In the genomic region with DNA sequence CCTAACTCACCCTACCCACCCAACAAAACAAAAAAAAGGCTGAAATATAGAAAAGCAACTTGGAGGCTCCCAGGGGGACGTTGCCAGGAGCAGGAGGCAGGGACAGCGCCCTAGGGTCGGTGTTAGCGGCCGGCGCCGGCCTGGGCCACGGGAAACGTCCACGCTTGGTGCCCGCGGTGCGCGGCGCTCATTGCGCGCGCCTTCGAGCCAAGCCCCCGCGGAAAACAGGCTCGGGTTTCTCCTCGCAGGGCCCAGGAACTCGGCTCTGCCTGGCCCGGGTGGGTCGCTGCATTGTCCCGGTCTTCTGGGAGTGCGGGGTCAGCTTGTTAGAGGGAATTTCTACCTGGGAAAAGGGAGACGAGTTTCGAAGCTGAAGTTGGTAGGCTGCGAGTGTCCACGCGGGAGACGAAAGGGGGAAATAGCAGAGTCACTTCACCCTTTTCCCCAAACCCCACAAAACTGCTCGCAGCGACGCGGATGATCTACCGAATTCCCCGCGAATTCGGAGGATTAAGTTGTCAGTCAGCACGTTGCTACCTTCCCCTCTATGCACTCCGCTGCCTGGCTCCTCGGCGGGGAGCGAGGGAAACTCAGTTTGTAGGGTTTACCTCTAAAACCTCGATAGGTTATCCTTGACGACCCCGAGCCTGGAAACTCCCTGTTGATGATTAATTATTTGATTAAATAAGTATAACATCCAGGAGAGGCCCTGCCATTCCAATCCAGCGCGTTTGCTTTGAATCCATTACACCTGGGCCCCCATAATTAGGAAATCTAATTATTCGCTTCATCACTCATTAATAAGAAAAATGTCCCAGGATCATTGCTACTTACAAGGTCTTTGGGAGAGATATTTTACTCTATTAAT, we compare ENCODE assay signal across 12 cellular contexts. TPM values are rescaled to one million over a fixed set of nuclear protein-coding genes. Genes with fewer than 3 reads are reported as not detected.
DNase-seq lines count a peak whose midpoint lies in the region; ATAC-seq, FAIRE-seq and TF ChIP-seq lines count a peak whose summit lies in the region.
"Had no signal": no experiment of that assay in that cellular context is flagged by ENCODE, and none has a peak within 500 bp of the region (broad histone marks: within the 10 kb centered on the region; RNA-seq: fewer than 3 reads in every experiment).

No MANE protein-coding gene starts in this region.

- peaks cover 5% of the 10 kb centered on the region; the same call in 1 of the 3 replicates for H3K9me3 Mint-ChIP-seq in GM23338
- no peaks in the 10 kb centered on the region for H3K9me3 Mint-ChIP-seq in activated CD4-positive, alpha-beta T cell treated with anti-CD3 and anti-CD28 coated beads, Interleukin-2, amount 10 ng/mL, durations not matched to agents 7 days and 5 days
- no peaks in the 10 kb centered on the region for H3K9me3 Mint-ChIP-seq in CD8-positive, alpha-beta T cell
- H3K9me3 Mint-ChIP-seq: activated B cell treated with CpG ODN at 0.5 μM for 24 hours had no signal

- DNase-seq in A549 (ENCODE audit: low read depth in 1 of 2, low spot score in 1 of 2) (no peak), GM23338 (ENCODE audit: low spot score) (peak; percentile 67), choroid plexus epithelial cell (ENCODE audit: low read depth) (peak; percentile 58), NCI-H526 (lab: John Stamatoyannopoulos, UW) (no peak)
- no peak for DNase-seq in activated CD4-positive, alpha-beta T cell treated with anti-CD3 and anti-CD28 coated beads, Interleukin-2, amount 10 ng/mL, durations not matched to agents 7 days and 5 days
- DNase-seq in CD8-positive, alpha-beta T cell: no peak
- DNase-seq: activated B cell treated with CpG ODN at 0.5 μM for 24 hours, occipital lobe had no signal

- H3K4me2 ChIP-seq in A549 (peak overlapping the region; percentile 22; the same call in 1 of the 3 replicates), GM23338 (peak overlapping the region; percentile 80)

- H3K27ac ChIP-seq in A549: peak overlapping the region in 1 of 2 experiments; percentile 3; a peak in 1 of 6 replicates
- no peak overlapping the region for H3K27ac ChIP-seq in GM23338 (ENCODE audit: low read depth)
- H3K27ac ChIP-seq in mesodermal cell (ENCODE audit: low read depth, low read length, severe bottlenecking): no peak overlapping the region
- H3K27ac ChIP-seq in CD8-positive, alpha-beta T cell (ENCODE audit: low read depth, low read length): no peak overlapping the region

- no peak for TF ChIP-seq POLR2A in A549 (IDR thresholded peaks at IDR 0.05; ENCODE audit: low read length)

- H3K79me2 ChIP-seq in GM23338 (replicated peaks; ENCODE audit: insufficient read depth): no peaks in the 10 kb centered on the region

- POLR2A ChIA-PET in A549 (lab: Yijun Ruan, JAX): no interaction called here
- POLR2A ChIA-PET in activated CD4-positive, alpha-beta T cell treated with anti-CD3 and anti-CD28 coated beads, Interleukin-2, amount 10 ng/mL, durations not matched to agents 7 days and 5 days (lab: Charles Lee): no interaction called here
- POLR2A ChIA-PET in CD8-positive, alpha-beta T cell (lab: Charles Lee): no interaction called here

- H3K27me3 Mint-ChIP-seq in GM23338 (ENCODE audit: insufficient read depth, low read depth, poor library complexity): peaks cover 79% of the 10 kb centered on the region
- peaks cover 60% of the 10 kb centered on the region for H3K27me3 Mint-ChIP-seq in activated CD4-positive, alpha-beta T cell treated with anti-CD3 and anti-CD28 coated beads, Interleukin-2, amount 10 ng/mL, durations not matched to agents 7 days and 5 days
- H3K27me3 Mint-ChIP-seq in CD8-positive, alpha-beta T cell (ENCODE audit: low read depth): peaks cover 62% of the 10 kb centered on the region

- CTCF ChIA-PET in A549 (lab: Yijun Ruan, JAX): no interaction called here
- CTCF ChIA-PET in activated CD4-positive, alpha-beta T cell treated with anti-CD3 and anti-CD28 coated beads, Interleukin-2, amount 10 ng/mL, durations not matched to agents 7 days and 5 days (lab: Charles Lee): no interaction called here
- CTCF ChIA-PET in CD8-positive, alpha-beta T cell (lab: Charles Lee): no interaction called here

- H3K27me3 ChIP-seq in GM23338 (ENCODE audit: insufficient read depth): peaks cover 83% of the 10 kb centered on the region
- peaks cover 30% of the 10 kb centered on the region for H3K27me3 ChIP-seq in CD8-positive, alpha-beta T cell (ENCODE audit: insufficient read depth, low read length)

- intact Hi-C loops in CD8-positive, alpha-beta T cell (cut with DNase I, micrococcal nuclease): loop anchor here in 1 of 2 experiments (2.0 to 10.0 kb wide), 3 partner anchors 199 to 713 kb away; no protein-coding TSS in a partner anchor

- H3K4me3 Mint-ChIP-seq in GM23338: peak overlapping the region; percentile 62
- no peak overlapping the region for H3K4me3 Mint-ChIP-seq in activated CD4-positive, alpha-beta T cell treated with anti-CD3 and anti-CD28 coated beads, Interleukin-2, amount 10 ng/mL, durations not matched to agents 7 days and 5 days
- no peak overlapping the region for H3K4me3 Mint-ChIP-seq in CD8-positive, alpha-beta T cell
- H3K4me3 Mint-ChIP-seq: activated B cell treated with CpG ODN at 0.5 μM for 24 hours had no signal

- H3K36me3 ChIP-seq in GM23338 (ENCODE audit: insufficient read depth) (no peaks in the 10 kb centered on the region), mesodermal cell (ENCODE audit: control insufficient read depth, insufficient read depth, low read length) (peaks cover 5% of the 10 kb centered on the region)
- no peaks in the 10 kb centered on the region for H3K36me3 ChIP-seq in CD8-positive, alpha-beta T cell (ENCODE audit: insufficient read depth, low read length)
- H3K36me3 ChIP-seq: upper lobe of left lung had no signal

- H3K4me1 ChIP-seq in A549: peaks cover 9% of the 10 kb centered on the region; the same call in 1 of the 3 replicates
- H3K4me1 ChIP-seq in GM23338 (ENCODE audit: insufficient read depth): peaks cover 46% of the 10 kb centered on the region
- H3K4me1 ChIP-seq in mesodermal cell (ENCODE audit: control insufficient read depth, insufficient read depth, low read length, poor library complexity, severe bottlenecking): peaks cover 14% of the 10 kb centered on the region
- peaks cover 22% of the 10 kb centered on the region for H3K4me1 ChIP-seq in CD8-positive, alpha-beta T cell (ENCODE audit: insufficient read depth, low read length)

- H3K4me3 ChIP-seq in A549 (no peak overlapping the region), GM23338 (peak overlapping the region; percentile 49), choroid plexus epithelial cell (ENCODE audit: low read depth, low read length) (peak overlapping the region; percentile 91), mesodermal cell (ENCODE audit: extremely low read depth, insufficient read depth, low read length, poor library complexity, severe bottlenecking) (peak overlapping the region; percentile 79)
- no peak overlapping the region for H3K4me3 ChIP-seq in CD8-positive, alpha-beta T cell (ENCODE audit: low read depth, low read length)

- H3K9me3 ChIP-seq in A549 (no peaks in the 10 kb centered on the region), mesodermal cell (ENCODE audit: control insufficient read depth, low read length) (no peaks in the 10 kb centered on the region)
- no peaks in the 10 kb centered on the region for H3K9me3 ChIP-seq in CD8-positive, alpha-beta T cell (ENCODE audit: low read length)
- H3K9me3 ChIP-seq: upper lobe of left lung had no signal

- TF ChIP-seq EP300 in A549 (IDR thresholded peaks at IDR 0.05): no peak

- FAIRE-seq in A549 (lab: Jason Lieb, UNC): no peak
- FAIRE-seq: GM12892 had no signal

- 90% methylated on average over 53 of the region's 53 CpGs for WGBS in A549 (ENCODE audit: missing lambda C conversion rate)
- WGBS in mesodermal cell (ENCODE audit: insufficient coverage in 2 of 2), 2 experiments: 1 to 2% methylated on average over 39 to 42 of the region's 53 CpGs

- peaks cover 7% of the 10 kb centered on the region for H3F3A ChIP-seq in GM23338 (replicated peaks; ENCODE audit: low read depth)

- no peak for TF ChIP-seq RAD21 in A549 (conservative IDR thresholded peaks at IDR 0.05 in 1 of 2, IDR thresholded peaks at IDR 0.05 in 1 of 2)

- peaks cover 43% of the 10 kb centered on the region for H3K4me1 Mint-ChIP-seq in GM23338
- H3K4me1 Mint-ChIP-seq in activated CD4-positive, alpha-beta T cell treated with anti-CD3 and anti-CD28 coated beads, Interleukin-2, amount 10 ng/mL, durations not matched to agents 7 days and 5 days: peaks cover 13% of the 10 kb centered on the region
- H3K4me1 Mint-ChIP-seq in CD8-positive, alpha-beta T cell (ENCODE audit: low read depth): peaks cover 23% of the 10 kb centered on the region

- TF ChIP-seq CTCF in A549 (IDR thresholded peaks at IDR 0.05): no peak
- TF ChIP-seq CTCF in GM23338 (conservative IDR thresholded peaks at IDR 0.05; ENCODE audit: low read depth in 2 of 2): no peak
- no peak for TF ChIP-seq CTCF in choroid plexus epithelial cell (conservative IDR thresholded peaks at IDR 0.05; ENCODE audit: low read depth, low read length)
- TF ChIP-seq CTCF in CD8-positive, alpha-beta T cell (IDR thresholded peaks at IDR 0.05): no peak

- H3K36me3 Mint-ChIP-seq in GM23338 (ENCODE audit: low read depth): no peaks in the 10 kb centered on the region
- no peaks in the 10 kb centered on the region for H3K36me3 Mint-ChIP-seq in activated CD4-positive, alpha-beta T cell treated with anti-CD3 and anti-CD28 coated beads, Interleukin-2, amount 10 ng/mL, durations not matched to agents 7 days and 5 days (ENCODE audit: low read depth)
- H3K36me3 Mint-ChIP-seq in CD8-positive, alpha-beta T cell: no peaks in the 10 kb centered on the region

- peak overlapping the region; percentile 52; the same call in 1 of the 2 replicates for H2AFZ ChIP-seq in GM23338

- H3K27ac Mint-ChIP-seq in GM23338: no peak overlapping the region
- no peak overlapping the region for H3K27ac Mint-ChIP-seq in activated CD4-positive, alpha-beta T cell treated with anti-CD3 and anti-CD28 coated beads, Interleukin-2, amount 10 ng/mL, durations not matched to agents 7 days and 5 days
- H3K27ac Mint-ChIP-seq in CD8-positive, alpha-beta T cell: no peak overlapping the region
- H3K27ac Mint-ChIP-seq: activated B cell treated with CpG ODN at 0.5 μM for 24 hours had no signal

- H4K20me1 ChIP-seq in GM23338 (replicated peaks; ENCODE audit: insufficient read depth): peaks cover 18% of the 10 kb centered on the region

- no peaks in the 10 kb centered on the region for H3K9me2 ChIP-seq in GM23338 (ENCODE audit: insufficient read depth)

- no peak for ATAC-seq in A549
- no peak; the same call in 2 of the 3 replicates for ATAC-seq in GM23338
- ATAC-seq in HG03354 (IDR thresholded peaks at IDR 0.05; ENCODE audit: poor library complexity, severe bottlenecking, unreplicated experiment): no peak
- no peak for ATAC-seq in CD8-positive, alpha-beta T cell

RNA-seq across cellular contexts. Expression of gene FOXC2, which starts 0.8 kb away (rescaled TPM):
- polyA plus RNA-seq in A549 (2011; rRNA removed): 0.06 and 0.09 TPM in 2 replicates
- polyA plus RNA-seq in A549 (2012; cell fraction: cytosol; rRNA removed): 0.32 and 0.36 TPM in 2 replicates
- 0.54 and 0.61 TPM in 2 replicates for polyA plus RNA-seq in A549 (2012; cell fraction: nucleus; rRNA removed)
- polyA plus RNA-seq in A549 (2017; fragmentation: RNase III; extraction: RNeasy Plus Mini Kit Qiagen cat#74134 plus additional on column Dnase treatment): 0.28 to 0.46 TPM (median 0.42 TPM) in 3 replicates
- 0.08 and 0.19 TPM in 2 replicates for polyA minus RNA-seq in A549 (2011; rRNA and poly(A)+ RNA removed)
- not detected in 2 replicates for total RNA-seq in GM23338 (2014; rRNA removed; shearing (Covaris generic))
- 0.14 and 0.16 TPM in 2 replicates for polyA plus RNA-seq in GM23338 (2016; fragmentation: Nextera tagmentation; extraction: Ambion mirVana)
- polyA plus RNA-seq in mesodermal cell (2013, experiment 1 of 2): 12.3 TPM
- polyA plus RNA-seq in mesodermal cell (2013, experiment 2 of 2): 9.1 TPM
- not detected for total RNA-seq in activated CD4-positive, alpha-beta T cell treated with anti-CD3 and anti-CD28 coated beads, Interleukin-2, amount 10 ng/mL, durations not matched to agents 7 days and 5 days
- total RNA-seq in CD8-positive, alpha-beta T cell: under 1 TPM in 1 of 2 experiments, not detected in 1; 0.16 TPM
- total RNA-seq: activated B cell treated with CpG ODN at 0.5 μM for 24 hours had no signal

RNA-seq across cellular contexts. Expression of gene MTHFSD, which starts 10.8 kb away (rescaled TPM):
- polyA plus RNA-seq in A549 (2011; rRNA removed) (14.9 and 16.9 TPM in 2 replicates), A549 (2017; fragmentation: RNase III; extraction: RNeasy Plus Mini Kit Qiagen cat#74134 plus additional on column Dnase treatment) (12.8 to 13.1 TPM (median 12.9 TPM) in 3 replicates), GM23338 (2016; fragmentation: Nextera tagmentation; extraction: Ambion mirVana) (7.2 and 9.7 TPM in 2 replicates)
- 8.6 and 10.3 TPM in 2 replicates for polyA plus RNA-seq in A549 (2012; cell fraction: cytosol; rRNA removed)
- 27.4 and 28.9 TPM in 2 replicates for polyA plus RNA-seq in A549 (2012; cell fraction: nucleus; rRNA removed)
- 29.8 and 32.2 TPM in 2 replicates for polyA minus RNA-seq in A549 (2011; rRNA and poly(A)+ RNA removed)
- total RNA-seq in GM23338 (2014; rRNA removed; shearing (Covaris generic)): 8.1 and 12.6 TPM in 2 replicates
- 19.2 TPM for polyA plus RNA-seq in mesodermal cell (2013, experiment 1 of 2)
- polyA plus RNA-seq in mesodermal cell (2013, experiment 2 of 2): 17.6 TPM
- 10 to 100 TPM; 28.7 to 29.1 TPM for total RNA-seq in activated CD4-positive, alpha-beta T cell treated with anti-CD3 and anti-CD28 coated beads, Interleukin-2, amount 10 ng/mL, durations not matched to agents 7 days and 5 days
- 1 to 10 TPM; 6.2 to 7.8 TPM for total RNA-seq in CD8-positive, alpha-beta T cell

RNA-seq across cellular contexts. Expression of gene FOXL1, which starts 12.5 kb away (rescaled TPM):
- polyA plus RNA-seq in A549 (2011; rRNA removed) (0.48 and 0.50 TPM in 2 replicates), A549 (2017; fragmentation: RNase III; extraction: RNeasy Plus Mini Kit Qiagen cat#74134 plus additional on column Dnase treatment) (0.52 to 0.70 TPM (median 0.70 TPM) in 3 replicates), GM23338 (2016; fragmentation: Nextera tagmentation; extraction: Ambion mirVana) (0.05 TPM in 1 of 2 replicates, not detected in the other)
- polyA plus RNA-seq in A549 (2012; cell fraction: cytosol; rRNA removed): 0.62 and 1.5 TPM in 2 replicates
- 2.1 and 5.7 TPM in 2 replicates for polyA plus RNA-seq in A549 (2012; cell fraction: nucleus; rRNA removed)
- 0.33 and 0.34 TPM in 2 replicates for polyA minus RNA-seq in A549 (2011; rRNA and poly(A)+ RNA removed)
- total RNA-seq in GM23338 (2014; rRNA removed; shearing (Covaris generic)): 0.12 and 0.31 TPM in 2 replicates
- 3.8 TPM for polyA plus RNA-seq in mesodermal cell (2013, experiment 1 of 2)
- 2.6 TPM for polyA plus RNA-seq in mesodermal cell (2013, experiment 2 of 2)
- not detected for total RNA-seq in activated CD4-positive, alpha-beta T cell treated with anti-CD3 and anti-CD28 coated beads, Interleukin-2, amount 10 ng/mL, durations not matched to agents 7 days and 5 days
- under 1 TPM in 1 of 2 experiments, not detected in 1; 0.11 TPM for total RNA-seq in CD8-positive, alpha-beta T cell
- total RNA-seq: activated B cell treated with CpG ODN at 0.5 μM for 24 hours had no signal

RNA-seq across cellular contexts. Expression of gene FOXF1, which starts 55.6 kb away (rescaled TPM):
- polyA plus RNA-seq in A549 (2011; rRNA removed) (not detected in 2 replicates), A549 (2017; fragmentation: RNase III; extraction: RNeasy Plus Mini Kit Qiagen cat#74134 plus additional on column Dnase treatment) (not detected in 3 replicates), GM23338 (2016; fragmentation: Nextera tagmentation; extraction: Ambion mirVana) (0.15 TPM in 1 of 2 replicates, not detected in the other)
- not detected in 2 replicates for polyA plus RNA-seq in A549 (2012; cell fraction: cytosol; rRNA removed)
- not detected in 2 replicates for polyA plus RNA-seq in A549 (2012; cell fraction: nucleus; rRNA removed)
- not detected in 2 replicates for polyA minus RNA-seq in A549 (2011; rRNA and poly(A)+ RNA removed)
- 0.10 TPM in 1 of 2 replicates, not detected in the other for total RNA-seq in GM23338 (2014; rRNA removed; shearing (Covaris generic))
- polyA plus RNA-seq in mesodermal cell (2013, experiment 1 of 2): 22.0 TPM
- polyA plus RNA-seq in mesodermal cell (2013, experiment 2 of 2): 26.8 TPM
- not detected for total RNA-seq in activated CD4-positive, alpha-beta T cell treated with anti-CD3 and anti-CD28 coated beads, Interleukin-2, amount 10 ng/mL, durations not matched to agents 7 days and 5 days
- total RNA-seq in CD8-positive, alpha-beta T cell: not detected
- total RNA-seq: activated B cell treated with CpG ODN at 0.5 μM for 24 hours had no signal

Comparison
In these comparisons a context has a peak if more than half of its experiments do, and no peak if none do; other contexts are left out.
1. DNase-seq: peak in GM23338 (single experiment) and choroid plexus epithelial cell (single experiment); none in A549 (0 of 2), NCI-H526 (0 of 2), activated CD4-positive, alpha-beta T cell treated with anti-CD3 and anti-CD28 coated beads, Interleukin-2, amount 10 ng/mL, durations not matched to agents 7 days and 5 days (single experiment) and CD8-positive, alpha-beta T cell (0 of 7).
2. H3K4me3 ChIP-seq: peak in GM23338 (single experiment), choroid plexus epithelial cell (single experiment) and mesodermal cell (single experiment); none in A549 (single experiment) and CD8-positive, alpha-beta T cell (single experiment).